Comparison of ENCODE assay signal across 1 cellular context in the genomic region with DNA sequence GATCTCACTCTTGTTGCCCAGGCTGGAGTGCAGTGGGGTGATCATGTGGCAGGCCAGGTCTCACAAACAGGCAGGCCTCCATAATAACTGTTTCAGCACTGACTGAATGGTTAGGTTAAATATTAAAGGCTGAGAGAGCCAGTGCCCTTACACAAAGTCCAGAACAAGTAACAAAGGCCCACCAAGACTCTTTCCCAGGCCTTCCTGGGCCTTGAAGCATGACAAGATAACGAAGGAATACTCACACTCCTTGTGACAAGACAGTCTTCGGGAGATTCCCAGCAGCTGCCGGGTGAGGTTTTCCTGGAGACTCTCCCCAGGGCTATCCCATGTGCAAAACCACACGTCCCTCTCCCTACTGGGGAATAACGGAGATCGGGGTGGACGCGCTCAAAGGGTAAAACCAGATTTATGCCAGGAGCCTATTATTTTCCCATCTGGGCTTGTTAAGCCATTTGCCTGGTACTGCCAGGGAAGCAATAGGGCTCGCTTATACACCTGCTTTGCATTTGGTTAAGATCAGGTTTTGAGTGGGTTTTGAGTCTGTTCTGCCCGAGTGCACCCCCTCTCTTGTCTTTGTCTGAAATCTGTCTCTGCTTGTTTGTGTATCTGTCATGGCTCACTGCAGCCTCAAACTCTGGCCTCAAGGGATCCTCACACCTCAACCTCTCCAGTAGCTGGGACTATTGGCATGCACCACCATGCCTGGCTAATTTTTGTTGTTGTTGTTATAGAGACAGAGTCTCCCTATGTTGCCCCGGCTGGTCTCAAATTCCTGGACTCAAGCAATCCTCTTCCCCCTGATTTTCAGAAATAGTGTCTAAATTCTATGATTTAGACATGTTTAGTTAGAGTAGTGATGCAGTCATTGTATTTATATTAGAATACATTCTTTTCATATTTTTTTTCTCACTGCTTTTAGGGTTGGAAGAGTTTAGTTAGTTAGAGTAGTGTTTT.
TF ChIP-seq lines count a peak whose summit lies in the region.

No MANE protein-coding gene starts in this region.

TF ChIP-seq in HepG2, 621 proteins besides CTCF, POLR2A, EP300 and RAD21 (continued from another document):
- TF ChIP-seq NCOA2 (CRISPR knock-in tag; IDR thresholded peaks at IDR 0.05) (peak; percentile 47; the same call in 1 of the 2 replicates), HOXD1 (CRISPR knock-in tag; IDR thresholded peaks at IDR 0.05) (peak; percentile 20; the same call in 1 of the 2 replicates), KLF12 (CRISPR knock-in tag; IDR thresholded peaks at IDR 0.05; ENCODE audit: borderline replicate concordance) (peak; percentile 68; the same call in 1 of the 2 replicates), ZNF460 (CRISPR knock-in tag; IDR thresholded peaks at IDR 0.05; ENCODE audit: borderline replicate concordance) (no peak), SALL1 (CRISPR knock-in tag; IDR thresholded peaks at IDR 0.05) (peak; percentile 85), RFX1 (IDR thresholded peaks at IDR 0.05) (0 out of 2 replicates have a peak, but pooled peaks have one; percentile 24), BRD4 (CRISPR knock-in tag; IDR thresholded peaks at IDR 0.05) (peak; percentile 83; the same call in 1 of the 2 replicates), ZNF501 (CRISPR knock-in tag; IDR thresholded peaks at IDR 0.05) (peak; percentile 79), ZNF292 (CRISPR knock-in tag; IDR thresholded peaks at IDR 0.05; ENCODE audit: borderline replicate concordance, low read depth) (peak; percentile 67; the same call in 1 of the 2 replicates), ZFX (CRISPR knock-in tag; IDR thresholded peaks at IDR 0.05; ENCODE audit: low read depth) (peak; percentile 96), KLF11 (CRISPR knock-in tag; IDR thresholded peaks at IDR 0.05) (0 out of 2 replicates have a peak, but pooled peaks have one; percentile 21), ZSCAN9 (CRISPR knock-in tag; IDR thresholded peaks at IDR 0.05; ENCODE audit: borderline replicate concordance) (0 out of 2 replicates have a peak, but pooled peaks have one; percentile 45), ZMYM4 (CRISPR knock-in tag; IDR thresholded peaks at IDR 0.05) (peak; percentile 55), MIER3 (CRISPR knock-in tag; IDR thresholded peaks at IDR 0.05; ENCODE audit: borderline replicate concordance) (peak; percentile 49; the same call in 1 of the 2 replicates), ZNF441 (CRISPR knock-in tag; IDR thresholded peaks at IDR 0.05; ENCODE audit: borderline replicate concordance) (peak; percentile 64; the same call in 1 of the 2 replicates), PHF21A (CRISPR knock-in tag; IDR thresholded peaks at IDR 0.05) (peak; percentile 39; the same call in 1 of the 2 replicates)
- TF ChIP-seq, protein P1, sequence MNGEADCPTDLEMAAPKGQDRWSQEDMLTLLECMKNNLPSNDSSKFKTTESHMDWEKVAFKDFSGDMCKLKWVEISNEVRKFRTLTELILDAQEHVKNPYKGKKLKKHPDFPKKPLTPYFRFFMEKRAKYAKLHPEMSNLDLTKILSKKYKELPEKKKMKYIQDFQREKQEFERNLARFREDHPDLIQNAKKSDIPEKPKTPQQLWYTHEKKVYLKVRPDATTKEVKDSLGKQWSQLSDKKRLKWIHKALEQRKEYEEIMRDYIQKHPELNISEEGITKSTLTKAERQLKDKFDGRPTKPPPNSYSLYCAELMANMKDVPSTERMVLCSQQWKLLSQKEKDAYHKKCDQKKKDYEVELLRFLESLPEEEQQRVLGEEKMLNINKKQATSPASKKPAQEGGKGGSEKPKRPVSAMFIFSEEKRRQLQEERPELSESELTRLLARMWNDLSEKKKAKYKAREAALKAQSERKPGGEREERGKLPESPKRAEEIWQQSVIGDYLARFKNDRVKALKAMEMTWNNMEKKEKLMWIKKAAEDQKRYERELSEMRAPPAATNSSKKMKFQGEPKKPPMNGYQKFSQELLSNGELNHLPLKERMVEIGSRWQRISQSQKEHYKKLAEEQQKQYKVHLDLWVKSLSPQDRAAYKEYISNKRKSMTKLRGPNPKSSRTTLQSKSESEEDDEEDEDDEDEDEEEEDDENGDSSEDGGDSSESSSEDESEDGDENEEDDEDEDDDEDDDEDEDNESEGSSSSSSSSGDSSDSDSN (CRISPR knock-in tag; IDR thresholded peaks at IDR 0.05): peak; percentile 26; the same call in 1 of the 2 replicates
- TF ChIP-seq, protein P2, sequence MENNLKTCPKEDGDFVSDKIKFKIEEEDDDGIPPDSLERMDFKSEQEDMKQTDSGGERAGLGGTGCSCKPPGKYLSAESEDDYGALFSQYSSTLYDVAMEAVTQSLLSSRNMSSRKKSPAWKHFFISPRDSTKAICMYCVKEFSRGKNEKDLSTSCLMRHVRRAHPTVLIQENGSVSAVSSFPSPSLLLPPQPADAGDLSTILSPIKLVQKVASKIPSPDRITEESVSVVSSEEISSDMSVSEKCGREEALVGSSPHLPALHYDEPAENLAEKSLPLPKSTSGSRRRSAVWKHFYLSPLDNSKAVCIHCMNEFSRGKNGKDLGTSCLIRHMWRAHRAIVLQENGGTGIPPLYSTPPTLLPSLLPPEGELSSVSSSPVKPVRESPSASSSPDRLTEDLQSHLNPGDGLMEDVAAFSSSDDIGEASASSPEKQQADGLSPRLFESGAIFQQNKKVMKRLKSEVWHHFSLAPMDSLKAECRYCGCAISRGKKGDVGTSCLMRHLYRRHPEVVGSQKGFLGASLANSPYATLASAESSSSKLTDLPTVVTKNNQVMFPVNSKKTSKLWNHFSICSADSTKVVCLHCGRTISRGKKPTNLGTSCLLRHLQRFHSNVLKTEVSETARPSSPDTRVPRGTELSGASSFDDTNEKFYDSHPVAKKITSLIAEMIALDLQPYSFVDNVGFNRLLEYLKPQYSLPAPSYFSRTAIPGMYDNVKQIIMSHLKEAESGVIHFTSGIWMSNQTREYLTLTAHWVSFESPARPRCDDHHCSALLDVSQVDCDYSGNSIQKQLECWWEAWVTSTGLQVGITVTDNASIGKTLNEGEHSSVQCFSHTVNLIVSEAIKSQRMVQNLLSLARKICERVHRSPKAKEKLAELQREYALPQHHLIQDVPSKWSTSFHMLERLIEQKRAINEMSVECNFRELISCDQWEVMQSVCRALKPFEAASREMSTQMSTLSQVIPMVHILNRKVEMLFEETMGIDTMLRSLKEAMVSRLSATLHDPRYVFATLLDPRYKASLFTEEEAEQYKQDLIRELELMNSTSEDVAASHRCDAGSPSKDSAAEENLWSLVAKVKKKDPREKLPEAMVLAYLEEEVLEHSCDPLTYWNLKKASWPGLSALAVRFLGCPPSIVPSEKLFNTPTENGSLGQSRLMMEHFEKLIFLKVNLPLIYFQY (CRISPR knock-in tag; IDR thresholded peaks at IDR 0.05; ENCODE audit: borderline replicate concordance): peak; percentile 28; the same call in 1 of the 2 replicates
- TF ChIP-seq, protein P3, sequence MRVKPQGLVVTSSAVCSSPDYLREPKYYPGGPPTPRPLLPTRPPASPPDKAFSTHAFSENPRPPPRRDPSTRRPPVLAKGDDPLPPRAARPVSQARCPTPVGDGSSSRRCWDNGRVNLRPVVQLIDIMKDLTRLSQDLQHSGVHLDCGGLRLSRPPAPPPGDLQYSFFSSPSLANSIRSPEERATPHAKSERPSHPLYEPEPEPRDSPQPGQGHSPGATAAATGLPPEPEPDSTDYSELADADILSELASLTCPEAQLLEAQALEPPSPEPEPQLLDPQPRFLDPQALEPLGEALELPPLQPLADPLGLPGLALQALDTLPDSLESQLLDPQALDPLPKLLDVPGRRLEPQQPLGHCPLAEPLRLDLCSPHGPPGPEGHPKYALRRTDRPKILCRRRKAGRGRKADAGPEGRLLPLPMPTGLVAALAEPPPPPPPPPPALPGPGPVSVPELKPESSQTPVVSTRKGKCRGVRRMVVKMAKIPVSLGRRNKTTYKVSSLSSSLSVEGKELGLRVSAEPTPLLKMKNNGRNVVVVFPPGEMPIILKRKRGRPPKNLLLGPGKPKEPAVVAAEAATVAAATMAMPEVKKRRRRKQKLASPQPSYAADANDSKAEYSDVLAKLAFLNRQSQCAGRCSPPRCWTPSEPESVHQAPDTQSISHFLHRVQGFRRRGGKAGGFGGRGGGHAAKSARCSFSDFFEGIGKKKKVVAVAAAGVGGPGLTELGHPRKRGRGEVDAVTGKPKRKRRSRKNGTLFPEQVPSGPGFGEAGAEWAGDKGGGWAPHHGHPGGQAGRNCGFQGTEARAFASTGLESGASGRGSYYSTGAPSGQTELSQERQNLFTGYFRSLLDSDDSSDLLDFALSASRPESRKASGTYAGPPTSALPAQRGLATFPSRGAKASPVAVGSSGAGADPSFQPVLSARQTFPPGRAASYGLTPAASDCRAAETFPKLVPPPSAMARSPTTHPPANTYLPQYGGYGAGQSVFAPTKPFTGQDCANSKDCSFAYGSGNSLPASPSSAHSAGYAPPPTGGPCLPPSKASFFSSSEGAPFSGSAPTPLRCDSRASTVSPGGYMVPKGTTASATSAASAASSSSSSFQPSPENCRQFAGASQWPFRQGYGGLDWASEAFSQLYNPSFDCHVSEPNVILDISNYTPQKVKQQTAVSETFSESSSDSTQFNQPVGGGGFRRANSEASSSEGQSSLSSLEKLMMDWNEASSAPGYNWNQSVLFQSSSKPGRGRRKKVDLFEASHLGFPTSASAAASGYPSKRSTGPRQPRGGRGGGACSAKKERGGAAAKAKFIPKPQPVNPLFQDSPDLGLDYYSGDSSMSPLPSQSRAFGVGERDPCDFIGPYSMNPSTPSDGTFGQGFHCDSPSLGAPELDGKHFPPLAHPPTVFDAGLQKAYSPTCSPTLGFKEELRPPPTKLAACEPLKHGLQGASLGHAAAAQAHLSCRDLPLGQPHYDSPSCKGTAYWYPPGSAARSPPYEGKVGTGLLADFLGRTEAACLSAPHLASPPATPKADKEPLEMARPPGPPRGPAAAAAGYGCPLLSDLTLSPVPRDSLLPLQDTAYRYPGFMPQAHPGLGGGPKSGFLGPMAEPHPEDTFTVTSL (CRISPR knock-in tag; IDR thresholded peaks at IDR 0.05; ENCODE audit: borderline replicate concordance): 0 out of 2 replicates have a peak, but pooled peaks have one; percentile 3
- TF ChIP-seq, protein P4, sequence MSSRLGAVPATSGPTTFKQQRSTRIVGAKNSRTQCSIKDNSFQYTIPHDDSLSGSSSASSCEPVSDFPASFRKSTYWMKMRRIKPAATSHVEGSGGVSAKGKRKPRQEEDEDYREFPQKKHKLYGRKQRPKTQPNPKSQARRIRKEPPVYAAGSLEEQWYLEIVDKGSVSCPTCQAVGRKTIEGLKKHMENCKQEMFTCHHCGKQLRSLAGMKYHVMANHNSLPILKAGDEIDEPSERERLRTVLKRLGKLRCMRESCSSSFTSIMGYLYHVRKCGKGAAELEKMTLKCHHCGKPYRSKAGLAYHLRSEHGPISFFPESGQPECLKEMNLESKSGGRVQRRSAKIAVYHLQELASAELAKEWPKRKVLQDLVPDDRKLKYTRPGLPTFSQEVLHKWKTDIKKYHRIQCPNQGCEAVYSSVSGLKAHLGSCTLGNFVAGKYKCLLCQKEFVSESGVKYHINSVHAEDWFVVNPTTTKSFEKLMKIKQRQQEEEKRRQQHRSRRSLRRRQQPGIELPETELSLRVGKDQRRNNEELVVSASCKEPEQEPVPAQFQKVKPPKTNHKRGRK (CRISPR knock-in tag; IDR thresholded peaks at IDR 0.05): no peak
- TF ChIP-seq, protein P5, sequence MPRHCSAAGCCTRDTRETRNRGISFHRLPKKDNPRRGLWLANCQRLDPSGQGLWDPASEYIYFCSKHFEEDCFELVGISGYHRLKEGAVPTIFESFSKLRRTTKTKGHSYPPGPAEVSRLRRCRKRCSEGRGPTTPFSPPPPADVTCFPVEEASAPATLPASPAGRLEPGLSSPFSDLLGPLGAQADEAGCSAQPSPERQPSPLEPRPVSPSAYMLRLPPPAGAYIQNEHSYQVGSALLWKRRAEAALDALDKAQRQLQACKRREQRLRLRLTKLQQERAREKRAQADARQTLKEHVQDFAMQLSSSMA (CRISPR knock-in tag; IDR thresholded peaks at IDR 0.05): peak; percentile 84; the same call in 1 of the 2 replicates
- TF ChIP-seq, protein P6, sequence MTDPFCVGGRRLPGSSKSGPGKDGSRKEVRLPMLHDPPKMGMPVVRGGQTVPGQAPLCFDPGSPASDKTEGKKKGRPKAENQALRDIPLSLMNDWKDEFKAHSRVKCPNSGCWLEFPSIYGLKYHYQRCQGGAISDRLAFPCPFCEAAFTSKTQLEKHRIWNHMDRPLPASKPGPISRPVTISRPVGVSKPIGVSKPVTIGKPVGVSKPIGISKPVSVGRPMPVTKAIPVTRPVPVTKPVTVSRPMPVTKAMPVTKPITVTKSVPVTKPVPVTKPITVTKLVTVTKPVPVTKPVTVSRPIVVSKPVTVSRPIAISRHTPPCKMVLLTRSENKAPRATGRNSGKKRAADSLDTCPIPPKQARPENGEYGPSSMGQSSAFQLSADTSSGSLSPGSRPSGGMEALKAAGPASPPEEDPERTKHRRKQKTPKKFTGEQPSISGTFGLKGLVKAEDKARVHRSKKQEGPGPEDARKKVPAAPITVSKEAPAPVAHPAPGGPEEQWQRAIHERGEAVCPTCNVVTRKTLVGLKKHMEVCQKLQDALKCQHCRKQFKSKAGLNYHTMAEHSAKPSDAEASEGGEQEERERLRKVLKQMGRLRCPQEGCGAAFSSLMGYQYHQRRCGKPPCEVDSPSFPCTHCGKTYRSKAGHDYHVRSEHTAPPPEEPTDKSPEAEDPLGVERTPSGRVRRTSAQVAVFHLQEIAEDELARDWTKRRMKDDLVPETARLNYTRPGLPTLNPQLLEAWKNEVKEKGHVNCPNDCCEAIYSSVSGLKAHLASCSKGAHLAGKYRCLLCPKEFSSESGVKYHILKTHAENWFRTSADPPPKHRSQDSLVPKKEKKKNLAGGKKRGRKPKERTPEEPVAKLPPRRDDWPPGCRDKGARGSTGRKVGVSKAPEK (CRISPR knock-in tag; IDR thresholded peaks at IDR 0.05; ENCODE audit: borderline replicate concordance): 0 out of 2 replicates have a peak, but pooled peaks have one; percentile 43
- TF ChIP-seq, protein P7, sequence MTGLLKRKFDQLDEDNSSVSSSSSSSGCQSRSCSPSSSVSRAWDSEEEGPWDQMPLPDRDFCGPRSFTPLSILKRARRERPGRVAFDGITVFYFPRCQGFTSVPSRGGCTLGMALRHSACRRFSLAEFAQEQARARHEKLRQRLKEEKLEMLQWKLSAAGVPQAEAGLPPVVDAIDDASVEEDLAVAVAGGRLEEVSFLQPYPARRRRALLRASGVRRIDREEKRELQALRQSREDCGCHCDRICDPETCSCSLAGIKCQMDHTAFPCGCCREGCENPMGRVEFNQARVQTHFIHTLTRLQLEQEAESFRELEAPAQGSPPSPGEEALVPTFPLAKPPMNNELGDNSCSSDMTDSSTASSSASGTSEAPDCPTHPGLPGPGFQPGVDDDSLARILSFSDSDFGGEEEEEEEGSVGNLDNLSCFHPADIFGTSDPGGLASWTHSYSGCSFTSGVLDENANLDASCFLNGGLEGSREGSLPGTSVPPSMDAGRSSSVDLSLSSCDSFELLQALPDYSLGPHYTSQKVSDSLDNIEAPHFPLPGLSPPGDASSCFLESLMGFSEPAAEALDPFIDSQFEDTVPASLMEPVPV (CRISPR knock-in tag; IDR thresholded peaks at IDR 0.05): peak; percentile 82; the same call in 1 of the 2 replicates
